In the genomic region with DNA sequence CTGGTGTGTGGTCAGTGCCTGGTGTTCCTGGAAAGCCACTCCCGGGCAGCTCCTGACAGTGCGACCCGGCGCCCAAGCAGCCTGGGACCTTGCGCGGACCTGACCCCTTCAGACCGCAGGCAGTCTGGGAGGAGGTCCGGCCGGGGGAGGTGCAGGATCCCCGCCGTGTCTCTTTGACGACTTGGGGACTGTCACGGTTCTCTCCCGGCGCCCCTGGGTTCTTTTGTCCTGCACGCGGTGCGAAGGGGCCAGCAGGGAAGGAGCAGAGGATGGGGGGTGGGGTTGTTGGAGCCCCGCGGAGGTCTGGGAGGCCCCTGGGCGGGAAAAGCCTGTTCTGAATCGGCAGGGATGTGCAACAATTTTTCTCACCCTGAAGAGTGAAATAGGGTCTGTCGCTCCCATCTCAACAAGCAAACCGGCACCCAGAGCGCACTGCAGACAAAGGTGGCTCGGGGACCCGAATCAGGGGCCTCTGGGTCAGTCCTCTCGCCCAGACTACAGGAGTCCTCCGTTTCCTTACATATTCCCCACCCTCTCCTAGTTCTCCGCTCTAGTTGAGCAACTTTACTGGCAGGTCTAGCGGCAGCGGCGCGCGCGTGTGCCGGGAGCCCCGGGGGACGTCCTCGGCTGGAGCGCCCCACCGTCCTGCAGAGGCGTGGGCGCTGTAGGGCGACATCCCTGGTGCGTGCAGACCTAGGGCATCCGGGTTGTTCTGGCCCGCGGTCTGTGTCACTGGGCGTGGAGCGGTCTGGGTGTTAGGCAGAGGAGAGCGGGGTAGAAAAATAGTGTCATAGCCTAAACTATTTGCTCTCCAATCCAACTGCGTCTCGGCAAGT, we compare ENCODE assay signal across 8 cellular contexts. TPM values are rescaled to one million over a fixed set of nuclear protein-coding genes. Genes with fewer than 3 reads are reported as not detected.
DNase-seq lines count a peak whose midpoint lies in the region; ATAC-seq and TF ChIP-seq lines count a peak whose summit lies in the region.

No MANE protein-coding gene starts in this region.

- DNase-seq in HK-2 (ENCODE audit: unreplicated experiment) (peak; percentile 41), foreskin keratinocyte (peak in 1 of 2 donors; percentile 61), neural progenitor cell (ENCODE audit: low spot score) (peak; percentile 70), OCI-M1 (lab: John Stamatoyannopoulos, UW) (no peak), SKM-1 (lab: John Stamatoyannopoulos, UW; ENCODE audit: unreplicated experiment) (no peak)
- DNase-seq in activated CD4-positive, alpha-beta memory T cell treated with anti-CD3 and anti-CD28 coated beads, Interleukin-2, amount 10 ng/mL, durations not matched to agents 7 days and 5 days = peak; percentile 36

- H3K36me3 Mint-ChIP-seq in activated CD4-positive, alpha-beta memory T cell treated with anti-CD3 and anti-CD28 coated beads, Interleukin-2, amount 10 ng/mL, durations not matched to agents 7 days and 5 days (ENCODE audit: low read depth) = no peaks in the 10 kb centered on the region
- peaks cover 23% of the 10 kb centered on the region for H3K36me3 Mint-ChIP-seq in neural progenitor cell

- ATAC-seq in GM21390 (IDR thresholded peaks at IDR 0.05; ENCODE audit: unreplicated experiment) (peak; percentile 50), foreskin keratinocyte (peak; percentile 46)

- peaks cover 7% of the 10 kb centered on the region for H4K20me1 ChIP-seq in neural progenitor cell (ENCODE audit: low read depth)

- no peak overlapping the region for H3K27ac Mint-ChIP-seq in activated CD4-positive, alpha-beta memory T cell treated with anti-CD3 and anti-CD28 coated beads, Interleukin-2, amount 10 ng/mL, durations not matched to agents 7 days and 5 days
- H3K27ac Mint-ChIP-seq in neural progenitor cell = peak overlapping the region; percentile 98

- peaks cover 53% of the 10 kb centered on the region for H3K27me3 ChIP-seq in foreskin keratinocyte
- H3K27me3 ChIP-seq in neural progenitor cell = no peaks in the 10 kb centered on the region

- H3K4me3 Mint-ChIP-seq in activated CD4-positive, alpha-beta memory T cell treated with anti-CD3 and anti-CD28 coated beads, Interleukin-2, amount 10 ng/mL, durations not matched to agents 7 days and 5 days = peak overlapping the region; percentile 75
- peak overlapping the region; percentile 95 for H3K4me3 Mint-ChIP-seq in neural progenitor cell

- H3K79me2 ChIP-seq in neural progenitor cell (ENCODE audit: low read depth) = peaks cover 44% of the 10 kb centered on the region

- H3K4me1 Mint-ChIP-seq in activated CD4-positive, alpha-beta memory T cell treated with anti-CD3 and anti-CD28 coated beads, Interleukin-2, amount 10 ng/mL, durations not matched to agents 7 days and 5 days = peaks cover 37% of the 10 kb centered on the region
- peaks cover 45% of the 10 kb centered on the region for H3K4me1 Mint-ChIP-seq in neural progenitor cell

- H3K9ac ChIP-seq in ES-I3 (ENCODE audit: low read depth, low read length) (peak overlapping the region; percentile 85), neural progenitor cell (no peak overlapping the region)

- H3K4me1 ChIP-seq in ES-I3 (ENCODE audit: insufficient read depth, low read length) = peaks cover 34% of the 10 kb centered on the region
- H3K4me1 ChIP-seq in foreskin keratinocyte = peaks cover 11% of the 10 kb centered on the region
- H3K4me1 ChIP-seq in neural progenitor cell = peaks cover 38% of the 10 kb centered on the region

- peak overlapping the region; percentile 47 for H2AFZ ChIP-seq in neural progenitor cell (replicated peaks)

- H3K9me3 Mint-ChIP-seq in activated CD4-positive, alpha-beta memory T cell treated with anti-CD3 and anti-CD28 coated beads, Interleukin-2, amount 10 ng/mL, durations not matched to agents 7 days and 5 days = no peaks in the 10 kb centered on the region
- H3K9me3 Mint-ChIP-seq in neural progenitor cell = peaks cover 3% of the 10 kb centered on the region

- H3K4me2 ChIP-seq in neural progenitor cell = peak overlapping the region; percentile 82

- H3F3A ChIP-seq in neural progenitor cell (ENCODE audit: low read depth) = peaks cover 72% of the 10 kb centered on the region

- H3K27ac ChIP-seq in foreskin keratinocyte (no peak overlapping the region), neural progenitor cell (peak overlapping the region; percentile 78)

- H3K4me3 ChIP-seq in neural progenitor cell = peak overlapping the region; percentile 83

- CTCF ChIA-PET in activated CD4-positive, alpha-beta memory T cell treated with anti-CD3 and anti-CD28 coated beads, Interleukin-2, amount 10 ng/mL, durations not matched to agents 7 days and 5 days (lab: Charles Lee) = interaction anchor here (0.6 to 1.0 kb wide), 6 partner anchors 9 to 1194 kb away, joined by 3 to 4 read pairs (median 3); no protein-coding TSS in a partner anchor

- H3K36me3 ChIP-seq in ES-I3 (ENCODE audit: insufficient read depth, low read length) = no peaks in the 10 kb centered on the region
- H3K36me3 ChIP-seq in neural progenitor cell = peaks cover 3% of the 10 kb centered on the region

- no peaks in the 10 kb centered on the region for H3K9me3 ChIP-seq in ES-I3 (ENCODE audit: control insufficient read depth, insufficient read depth, low read length)
- H3K9me3 ChIP-seq in neural progenitor cell (ENCODE audit: low read depth) = no peaks in the 10 kb centered on the region

- POLR2A ChIA-PET in activated CD4-positive, alpha-beta memory T cell treated with anti-CD3 and anti-CD28 coated beads, Interleukin-2, amount 10 ng/mL, durations not matched to agents 7 days and 5 days (lab: Charles Lee) = no interaction called here

- H3K27me3 Mint-ChIP-seq in activated CD4-positive, alpha-beta memory T cell treated with anti-CD3 and anti-CD28 coated beads, Interleukin-2, amount 10 ng/mL, durations not matched to agents 7 days and 5 days = peaks cover 83% of the 10 kb centered on the region
- H3K27me3 Mint-ChIP-seq in neural progenitor cell (ENCODE audit: insufficient read depth, low read depth) = peaks cover 2% of the 10 kb centered on the region

- TF ChIP-seq CTCF in foreskin keratinocyte (conservative IDR thresholded peaks at IDR 0.05) = no peak
- TF ChIP-seq CTCF in neural progenitor cell (IDR thresholded peaks at IDR 0.05) = no peak

RNA-seq across cellular contexts. Expression of gene VCAN, which starts 1.2 kb away (rescaled TPM):
- total RNA-seq in activated CD4-positive, alpha-beta memory T cell treated with anti-CD3 and anti-CD28 coated beads, Interleukin-2, amount 10 ng/mL, durations not matched to agents 7 days and 5 days = under 1 TPM; 0.08 to 0.20 TPM
- total RNA-seq in foreskin keratinocyte (2.6 and 5.8 TPM in 2 replicates), neural progenitor cell (ENCODE audit: low replicate concordance) (71.6 and 101 TPM in 2 replicates)
- 0.35 and 0.77 TPM in 2 replicates for polyA plus RNA-seq in foreskin keratinocyte

Comparison
In these comparisons a context has a peak if more than half of its experiments do, and no peak if none do; other contexts are left out.
1. DNase-seq: peak in HK-2 (single experiment), activated CD4-positive, alpha-beta memory T cell treated with anti-CD3 and anti-CD28 coated beads, Interleukin-2, amount 10 ng/mL, durations not matched to agents 7 days and 5 days (single experiment) and neural progenitor cell (single experiment); none in OCI-M1 (single experiment) and SKM-1 (single experiment).
2. RNA of gene VCAN, which starts 1.2 kb away (total RNA-seq): 71.6 to 101 TPM in neural progenitor cell; 2.6 to 5.8 TPM in foreskin keratinocyte and 0.08 to 0.20 TPM in activated CD4-positive, alpha-beta memory T cell treated with anti-CD3 and anti-CD28 coated beads, Interleukin-2, amount 10 ng/mL, durations not matched to agents 7 days and 5 days; every median in the first group is over 10 times any median in the second.